ENCODE assay signal across 21 cellular contexts in genomic region chr6:17159240-17159639, GRCh38. TPM values are rescaled to one million over a fixed set of nuclear protein-coding genes. Genes with fewer than 3 reads are reported as not detected.
A peak's percentile ranks its signal among the peaks of the same experiment; 100 is the strongest.
DNase-seq lines count a peak whose midpoint lies in the region; ATAC-seq and TF ChIP-seq lines count a peak whose summit lies in the region.
"Had no signal": no experiment of that assay in that cellular context is flagged by ENCODE, and none has a peak within 500 bp of the region (broad histone marks: within the 10 kb centered on the region; RNA-seq: fewer than 3 reads in every experiment).

No MANE protein-coding gene starts in this region.

- peaks cover 3 to 7% of the 10 kb centered on the region in 2 donors for H3K4me1 ChIP-seq in mucosa of rectum (ENCODE audit: control insufficient read depth in 2 of 2, insufficient read depth in 2 of 2, low read length in 2 of 2)
- H3K4me1 ChIP-seq: BLaER1 had no signal

- no peaks in the 10 kb centered on the region for H3K27me3 ChIP-seq in mucosa of rectum (ENCODE audit: control insufficient read depth in 2 of 2, insufficient read depth in 2 of 2, low read length in 2 of 2)
- H3K27me3 ChIP-seq: BLaER1, MG63 had no signal

- peaks cover 10% of the 10 kb centered on the region for H3K27me3 Mint-ChIP-seq in activated CD8-positive, alpha-beta T cell treated with anti-CD3 and anti-CD28 coated beads, Interleukin-2, amount 10 ng/mL, durations not matched to agents 7 days and 5 days (ENCODE audit: low read depth)

- no peak for ATAC-seq in activated CD8-positive, alpha-beta T cell treated with anti-CD3 and anti-CD28 coated beads, Interleukin-2, amount 10 ng/mL, durations not matched to agents 7 days and 5 days
- ATAC-seq in HG03139 (IDR thresholded peaks at IDR 0.05; ENCODE audit: unreplicated experiment) = no peak

- no peak overlapping the region for H3K4me3 ChIP-seq in LNCaP clone FGC (ENCODE audit: low read depth, low read length)
- peak overlapping the region in 1 of 2 donors; percentile 32 for H3K4me3 ChIP-seq in mucosa of rectum (ENCODE audit: low read length in 2 of 2)
- H3K4me3 ChIP-seq: BLaER1, MG63 had no signal

- H3K36me3 Mint-ChIP-seq in activated CD8-positive, alpha-beta T cell treated with anti-CD3 and anti-CD28 coated beads, Interleukin-2, amount 10 ng/mL, durations not matched to agents 7 days and 5 days (ENCODE audit: low read depth) = no peaks in the 10 kb centered on the region
- H3K36me3 Mint-ChIP-seq: CD8-positive, alpha-beta memory T cell had no signal

- H3K4me1 Mint-ChIP-seq in activated CD8-positive, alpha-beta T cell treated with anti-CD3 and anti-CD28 coated beads, Interleukin-2, amount 10 ng/mL, durations not matched to agents 7 days and 5 days (ENCODE audit: low read depth) = no peaks in the 10 kb centered on the region
- H3K4me1 Mint-ChIP-seq: CD8-positive, alpha-beta memory T cell had no signal

- no peaks in the 10 kb centered on the region for H3K36me3 ChIP-seq in mucosa of rectum (ENCODE audit: control insufficient read depth in 2 of 2, insufficient read depth in 2 of 2, low read length in 2 of 2)
- H3K36me3 ChIP-seq: BLaER1, MG63 had no signal

- DNase-seq in LNCaP clone FGC (ENCODE audit: low read depth) (peak; percentile 74), kidney tubule cell (ENCODE audit: low spot score) (peak; percentile 54), hypothalamus (lab: John Stamatoyannopoulos, UW) (no peak), H4 (ENCODE audit: low spot score) (no peak)
- no peak for DNase-seq in activated CD8-positive, alpha-beta T cell treated with anti-CD3 and anti-CD28 coated beads, Interleukin-2, amount 10 ng/mL, durations not matched to agents 7 days and 5 days
- DNase-seq: CD8-positive, alpha-beta memory T cell; DND-41; GF-D8; GOT3; MG63; NCI-H1092 treated with DMSO at 0.1 percent for 48 hours; NCI-H1694 treated with DMSO at 0.1 percent for 48 hours; NCI-H446 treated with DMSO at 0.1 percent for 48 hours; NK-92 treated with Interleukin-12 subunit alpha and Interleukin-12 subunit beta, amount 100 ng/mL, for 24 hours; SIG-M5 had no signal

- TF ChIP-seq CTCF in LNCaP clone FGC (IDR thresholded peaks at IDR 0.05; ENCODE audit: control insufficient read depth, extremely low read depth, insufficient read depth) = no peak

- POLR2A ChIA-PET in activated CD8-positive, alpha-beta T cell treated with anti-CD3 and anti-CD28 coated beads, Interleukin-2, amount 10 ng/mL, durations not matched to agents 7 days and 5 days (lab: Charles Lee) = no interaction called here

- no peaks in the 10 kb centered on the region for H3K9me3 Mint-ChIP-seq in activated CD8-positive, alpha-beta T cell treated with anti-CD3 and anti-CD28 coated beads, Interleukin-2, amount 10 ng/mL, durations not matched to agents 7 days and 5 days (ENCODE audit: insufficient read depth)
- H3K9me3 Mint-ChIP-seq: CD8-positive, alpha-beta memory T cell had no signal

- H3K4me3 Mint-ChIP-seq in activated CD8-positive, alpha-beta T cell treated with anti-CD3 and anti-CD28 coated beads, Interleukin-2, amount 10 ng/mL, durations not matched to agents 7 days and 5 days = no peak overlapping the region
- H3K4me3 Mint-ChIP-seq: CD8-positive, alpha-beta memory T cell had no signal

- H3K9me3 ChIP-seq in mucosa of rectum (ENCODE audit: control insufficient read depth in 2 of 2, low read length in 2 of 2) = no peaks in the 10 kb centered on the region
- H3K9me3 ChIP-seq: MG63 had no signal

- peak overlapping the region; percentile 72 to 81 for H3K27ac ChIP-seq in mucosa of rectum (ENCODE audit: low read depth in 2 of 2, low read length in 2 of 2)
- H3K27ac ChIP-seq: BLaER1, KMS-11 had no signal

- no peak overlapping the region for H3K9ac ChIP-seq in mucosa of rectum (ENCODE audit: low read depth in 1 of 2, low read length in 2 of 2)
- H3K9ac ChIP-seq: BLaER1, KMS-11 had no signal

- H3K27ac Mint-ChIP-seq in activated CD8-positive, alpha-beta T cell treated with anti-CD3 and anti-CD28 coated beads, Interleukin-2, amount 10 ng/mL, durations not matched to agents 7 days and 5 days = no peak overlapping the region
- H3K27ac Mint-ChIP-seq: CD8-positive, alpha-beta memory T cell had no signal

- CTCF ChIA-PET in activated CD8-positive, alpha-beta T cell treated with anti-CD3 and anti-CD28 coated beads, Interleukin-2, amount 10 ng/mL, durations not matched to agents 7 days and 5 days (lab: Charles Lee) = interaction anchor here (1.6 kb wide), 1 partner anchor 425 kb away, joined by 6 read pairs; no protein-coding TSS in a partner anchor

RNA-seq across cellular contexts. Expression of gene STMND1, which starts 57.4 kb away (rescaled TPM):
- not detected in 2 replicates for total RNA-seq in H4 (2014; rRNA removed; shearing (Covaris generic))
- total RNA-seq in activated CD8-positive, alpha-beta T cell treated with anti-CD3 and anti-CD28 coated beads, Interleukin-2, amount 10 ng/mL, durations not matched to agents 7 days and 5 days = not detected
- total RNA-seq: OCI-LY7, RPMI7951 had no signal

Comparison
In these comparisons a context has a peak if more than half of its experiments do, and no peak if none do; other contexts are left out.
1. DNase-seq: peak in LNCaP clone FGC (single experiment) and kidney tubule cell (single experiment); none in hypothalamus (0 of 51), H4 (single experiment) and activated CD8-positive, alpha-beta T cell treated with anti-CD3 and anti-CD28 coated beads, Interleukin-2, amount 10 ng/mL, durations not matched to agents 7 days and 5 days (single experiment).